Comparison of ENCODE assay signal across 24 cellular contexts in the genomic region with DNA sequence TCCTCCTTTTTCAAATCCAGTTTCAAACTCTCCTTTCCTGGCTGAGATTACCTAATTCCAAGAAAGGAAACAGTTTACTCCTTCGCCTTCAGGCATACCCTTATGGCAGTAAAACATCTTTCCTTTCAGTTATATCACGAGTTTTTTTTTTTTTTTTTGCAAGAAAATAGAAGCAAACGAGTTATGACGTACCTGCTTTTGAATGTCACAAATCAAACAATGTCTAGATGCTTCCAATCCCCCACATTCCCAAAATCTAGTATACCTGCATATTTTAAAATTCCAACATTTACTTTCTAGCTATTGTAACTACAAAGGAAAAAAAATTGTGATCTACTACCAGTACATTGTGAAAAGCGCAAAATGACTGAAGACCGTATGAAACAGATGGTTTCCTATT.
"Had no signal": no experiment of that assay in that cellular context is flagged by ENCODE, and none has a peak within 500 bp of the region (broad histone marks: within the 10 kb centered on the region; RNA-seq: fewer than 3 reads in every experiment).

No MANE protein-coding gene starts in this region.

- H3K9me3 ChIP-seq: ascending aorta, body of pancreas, MG63 had no signal

- H3K4me1 Mint-ChIP-seq: activated B cell treated with CpG ODN at 0.5 μM for 24 hours; activated naive CD8-positive, alpha-beta T cell treated with anti-CD3 and anti-CD28 coated beads, Interleukin-2, amount 50 U/mL, for 24 hours had no signal

- H3K4me3 ChIP-seq: ascending aorta, body of pancreas, MG63 had no signal

- H3K27me3 ChIP-seq: ascending aorta, body of pancreas, MG63 had no signal

- H3K9me3 Mint-ChIP-seq: activated B cell treated with CpG ODN at 0.5 μM for 24 hours; activated naive CD4-positive, alpha-beta T cell treated with anti-CD3 and anti-CD28 coated beads, Interleukin-2, amount 50 U/mL, for 72 hours; activated naive CD8-positive, alpha-beta T cell treated with anti-CD3 and anti-CD28 coated beads, Interleukin-2, amount 50 U/mL, for 24 hours; activated T-helper 1 cell treated with anti-CD3 and anti-CD28 coated beads, Interleukin-12 subunit alpha, Interleukin-12 subunit beta, Interleukin-2, Interleukin-4 antibody, amounts not matched to agents 30 ng/mL and 10 ng/mL and 1 ng/mL, durations not matched to agents 14 hours and 24 hours and 36 hours had no signal

- H3K27ac ChIP-seq: ascending aorta, body of pancreas had no signal

- H3K27ac Mint-ChIP-seq: activated B cell treated with CpG ODN at 0.5 μM for 24 hours; activated naive CD8-positive, alpha-beta T cell treated with anti-CD3 and anti-CD28 coated beads, Interleukin-2, amount 50 U/mL, for 24 hours; activated T-helper 1 cell treated with anti-CD3 and anti-CD28 coated beads, Interleukin-12 subunit alpha, Interleukin-12 subunit beta, Interleukin-2, Interleukin-4 antibody, amounts not matched to agents 30 ng/mL and 10 ng/mL and 1 ng/mL, durations not matched to agents 14 hours and 24 hours and 36 hours had no signal

- DNase-seq: activated B cell treated with CpG ODN at 0.5 μM for 24 hours; activated CD4-positive, alpha-beta T cell treated with anti-CD3 and anti-CD28 coated beads for 1 hour; activated CD8-positive, alpha-beta memory T cell treated with anti-CD3 and anti-CD28 coated beads for 24 hours; activated effector memory CD4-positive, alpha-beta T cell treated with Interleukin-2 at 50 U/mL for 16 hours; activated naive CD4-positive, alpha-beta T cell treated with Interleukin-2 at 50 U/mL for 16 hours; activated naive CD8-positive, alpha-beta T cell treated with anti-CD3 and anti-CD28 coated beads, Interleukin-2, amount 50 U/mL, for 24 hours; amniotic stem cell; body of pancreas; MG63; MV-4-11; NCI-H1092 treated with DMSO at 0.1 percent for 48 hours; NCI-H1417 treated with DMSO at 0.1 percent for 48 hours; NCI-H1694; NCI-H2029 treated with DMSO at 0.1 percent for 48 hours; NCI-H345; NCI-H510A; PC-3; SHP77 treated with DMSO at 0.1 percent for 48 hours; T-helper 2 cell; T1000 had no signal

- H3K27me3 Mint-ChIP-seq: activated B cell treated with CpG ODN at 0.5 μM for 24 hours; activated naive CD8-positive, alpha-beta T cell treated with anti-CD3 and anti-CD28 coated beads, Interleukin-2, amount 50 U/mL, for 24 hours had no signal

- H3K4me2 ChIP-seq: KMS-11 had no signal

- H3K4me3 Mint-ChIP-seq: activated B cell treated with CpG ODN at 0.5 μM for 24 hours; activated naive CD8-positive, alpha-beta T cell treated with anti-CD3 and anti-CD28 coated beads, Interleukin-2, amount 50 U/mL, for 24 hours; activated T-helper 1 cell treated with anti-CD3 and anti-CD28 coated beads, Interleukin-12 subunit alpha, Interleukin-12 subunit beta, Interleukin-2, Interleukin-4 antibody, amounts not matched to agents 30 ng/mL and 10 ng/mL and 1 ng/mL, durations not matched to agents 14 hours and 24 hours and 36 hours had no signal

- H3K4me1 ChIP-seq: ascending aorta, body of pancreas had no signal

- ATAC-seq: activated naive CD4-positive, alpha-beta T cell treated with anti-CD3 and anti-CD28 coated beads, Interleukin-2, amount 50 U/mL, for 72 hours; activated naive CD8-positive, alpha-beta T cell treated with anti-CD3 and anti-CD28 coated beads, Interleukin-2, amount 50 U/mL, for 24 hours; body of pancreas; PC-3 had no signal
